11 cellular contexts compared by ENCODE assay signal in the genomic region with DNA sequence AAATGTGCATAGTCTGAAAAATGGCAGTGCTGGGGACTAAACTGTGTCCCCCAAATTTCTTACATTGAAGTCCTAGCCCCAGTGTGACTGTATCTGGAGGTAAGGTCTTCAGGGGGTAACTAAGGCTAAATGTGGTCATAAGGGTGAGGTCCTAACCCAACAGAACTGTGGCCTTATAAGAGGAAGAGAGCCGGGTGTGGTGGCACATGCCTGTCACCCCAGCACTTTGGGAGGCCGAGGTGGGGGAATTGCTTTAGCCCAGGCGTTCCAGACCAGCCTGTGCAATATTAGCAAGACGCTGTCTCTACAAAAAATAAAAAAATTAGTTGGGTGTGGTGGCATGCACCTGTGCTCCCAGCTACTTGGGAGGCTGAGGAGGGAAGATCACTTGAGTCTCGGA. TPM values are rescaled to one million over a fixed set of nuclear protein-coding genes. Genes with fewer than 3 reads are reported as not detected.
DNase-seq lines count a peak whose midpoint lies in the region; ATAC-seq lines count a peak whose summit lies in the region.
"Had no signal": no experiment of that assay in that cellular context is flagged by ENCODE, and none has a peak within 500 bp of the region (broad histone marks: within the 10 kb centered on the region; RNA-seq: fewer than 3 reads in every experiment).

No MANE protein-coding gene starts in this region.

- ATAC-seq in effector memory CD8-positive, alpha-beta T cell (replicated peaks): peak; percentile 99
- no peak for ATAC-seq in HG03175 (IDR thresholded peaks at IDR 0.05; ENCODE audit: unreplicated experiment)

- H3K27ac Mint-ChIP-seq in effector memory CD8-positive, alpha-beta T cell: peak overlapping the region; percentile 96 to 97

- peak; percentile 73 to 78 for DNase-seq in SJSA1 (ENCODE audit: low read depth in 1 of 2, low spot score in 2 of 2)
- DNase-seq in activated CD4-positive, alpha-beta T cell treated with anti-CD3 and anti-CD28 coated beads, Interleukin-2, amount 50 U/mL, for 4 hours: peak; percentile 60 to 76
- peak in 2 of 3 experiments; percentile 65 to 70 for DNase-seq in effector memory CD8-positive, alpha-beta T cell
- peak; percentile 39 to 65 for DNase-seq in stimulated activated CD8-positive, alpha-beta memory T cell treated with anti-CD3 and anti-CD28 coated beads, Interleukin-4, amount 100 ng/mL, for 4 hours (ENCODE audit: low read depth in 2 of 2, low spot score in 1 of 2)
- DNase-seq in DMS 273 (lab: John Stamatoyannopoulos, UW; ENCODE audit: unreplicated experiment): no peak
- DNase-seq in NCI-H2029 (lab: John Stamatoyannopoulos, UW): no peak
- DNase-seq: NCI-H2029 treated with DMSO at 0.1 percent for 48 hours, SHP77 treated with DMSO at 0.1 percent for 48 hours had no signal

- H3K4me3 Mint-ChIP-seq in effector memory CD8-positive, alpha-beta T cell: peak overlapping the region; percentile 64 to 74

- peaks cover 81% of the 10 kb centered on the region for H3K36me3 ChIP-seq in SJSA1

- no peaks in the 10 kb centered on the region for H3K27me3 ChIP-seq in SJSA1 (replicated peaks)
- H3K27me3 ChIP-seq: suprapubic skin had no signal

- no peak overlapping the region for H3K4me3 ChIP-seq in SJSA1
- H3K4me3 ChIP-seq: suprapubic skin had no signal

- peaks cover 34% of the 10 kb centered on the region for H3K36me3 Mint-ChIP-seq in effector memory CD8-positive, alpha-beta T cell (ENCODE audit: insufficient read depth)

- H3K9me3 ChIP-seq in SJSA1 (replicated peaks): no peaks in the 10 kb centered on the region
- H3K9me3 ChIP-seq: suprapubic skin had no signal

- H3K9me3 Mint-ChIP-seq in effector memory CD8-positive, alpha-beta T cell: peaks cover 0 to 2% of the 10 kb centered on the region in 2 donors

- H3K27ac ChIP-seq in SJSA1: no peak overlapping the region
- H3K27ac ChIP-seq: suprapubic skin had no signal

- H3K27me3 Mint-ChIP-seq in effector memory CD8-positive, alpha-beta T cell: no peaks in the 10 kb centered on the region

- H3K4me1 Mint-ChIP-seq in effector memory CD8-positive, alpha-beta T cell (ENCODE audit: low read depth in 2 of 2): peaks cover 35 to 45% of the 10 kb centered on the region in 2 donors

- H3K4me1 ChIP-seq in SJSA1 (replicated peaks): peaks cover 46% of the 10 kb centered on the region
- H3K4me1 ChIP-seq: suprapubic skin had no signal

RNA-seq across cellular contexts. Expression of a gene that starts 17.8 kb away (rescaled TPM):
- not detected in 2 replicates for total RNA-seq in SJSA1 (2014; rRNA removed; shearing (Covaris generic))
- total RNA-seq: Daoy, suprapubic skin had no signal

RNA-seq across cellular contexts. Expression of a gene that starts 32.2 kb away (rescaled TPM):
- total RNA-seq in SJSA1 (2014; rRNA removed; shearing (Covaris generic)): 108 and 126 TPM in 2 replicates

RNA-seq across cellular contexts. Expression of a gene that starts 33.1 kb away (rescaled TPM):
- 74.7 and 145 TPM in 2 replicates for total RNA-seq in SJSA1 (2014; rRNA removed; shearing (Covaris generic))

RNA-seq across cellular contexts. Expression of a gene that starts 53.7 kb away (rescaled TPM):
- 3.9 and 4.8 TPM in 2 replicates for total RNA-seq in SJSA1 (2014; rRNA removed; shearing (Covaris generic))
- total RNA-seq: Daoy had no signal

Comparison
In these comparisons a context has a peak if more than half of its experiments do, and no peak if none do; other contexts are left out.
1. DNase-seq: peak in SJSA1 (2 of 2), activated CD4-positive, alpha-beta T cell treated with anti-CD3 and anti-CD28 coated beads, Interleukin-2, amount 50 U/mL, for 4 hours (2 of 2), effector memory CD8-positive, alpha-beta T cell (2 of 3) and stimulated activated CD8-positive, alpha-beta memory T cell treated with anti-CD3 and anti-CD28 coated beads, Interleukin-4, amount 100 ng/mL, for 4 hours (2 of 2); none in DMS 273 (single experiment) and NCI-H2029 (single experiment).